ENCODE assay signal across 9 cellular contexts in genomic region chr4:146333187-146333894, GRCh38.
DNase-seq lines count a peak whose midpoint lies in the region; ATAC-seq lines count a peak whose summit lies in the region.
"Had no signal": no experiment of that assay in that cellular context is flagged by ENCODE, and none has a peak within 500 bp of the region (broad histone marks: within the 10 kb centered on the region; RNA-seq: fewer than 3 reads in every experiment).

No MANE protein-coding gene starts in this region.

- no peaks in the 10 kb centered on the region for H3K36me3 Mint-ChIP-seq in activated T-helper 1 cell treated with anti-CD3 and anti-CD28 coated beads, Interleukin-12 subunit alpha, Interleukin-12 subunit beta, Interleukin-2, Interleukin-4 antibody, amounts not matched to agents 30 ng/mL and 10 ng/mL and 1 ng/mL, durations not matched to agents 14 hours and 24 hours and 36 hours (ENCODE audit: low read depth)

- H3K27ac Mint-ChIP-seq in activated T-helper 1 cell treated with anti-CD3 and anti-CD28 coated beads, Interleukin-12 subunit alpha, Interleukin-12 subunit beta, Interleukin-2, Interleukin-4 antibody, amounts not matched to agents 30 ng/mL and 10 ng/mL and 1 ng/mL, durations not matched to agents 14 hours and 24 hours and 36 hours = no peak overlapping the region
- H3K27ac Mint-ChIP-seq: T-helper 1 cell treated with Interleukin-12 subunit alpha and Interleukin-12 subunit beta and Interleukin-4 antibody, amounts not matched to agents 30 μg/mL and 1 μg/mL, for 36 hours had no signal

- H3K4me3 Mint-ChIP-seq in activated T-helper 1 cell treated with anti-CD3 and anti-CD28 coated beads, Interleukin-12 subunit alpha, Interleukin-12 subunit beta, Interleukin-2, Interleukin-4 antibody, amounts not matched to agents 30 ng/mL and 10 ng/mL and 1 ng/mL, durations not matched to agents 14 hours and 24 hours and 36 hours = no peak overlapping the region
- H3K4me3 Mint-ChIP-seq: T-helper 1 cell treated with Interleukin-12 subunit alpha and Interleukin-12 subunit beta and Interleukin-4 antibody, amounts not matched to agents 30 μg/mL and 1 μg/mL, for 36 hours had no signal

- peak; percentile 91 for ATAC-seq in GM21381 (IDR thresholded peaks at IDR 0.05; ENCODE audit: unreplicated experiment)
- ATAC-seq in HG03558 (IDR thresholded peaks at IDR 0.05; ENCODE audit: extremely low read depth, unreplicated experiment) = peak; percentile 86
- no peak for ATAC-seq in left cardiac atrium

- intact Hi-C loops in activated T-helper 1 cell treated with anti-CD3 and anti-CD28 coated beads, Interleukin-12 subunit alpha, Interleukin-12 subunit beta, Interleukin-2, Interleukin-4 antibody, amounts not matched to agents 30 ng/mL and 10 ng/mL and 1 ng/mL, durations not matched to agents 14 hours and 24 hours and 36 hours (cut with micrococcal nuclease) = loop anchor here (2.0 to 10.0 kb wide), 4 partner anchors 91 to 399 kb away; partner anchors contain the start of gene ZNF827
- intact Hi-C loops in left cardiac atrium (cut with DNase I) = no loop called here

- DNase-seq in GM04503 (ENCODE audit: low read depth) (peak; percentile 53), NCI-H146 (lab: John Stamatoyannopoulos, UW) (no peak), left cardiac atrium (no peak), NCI-H1694 (lab: John Stamatoyannopoulos, UW) (no peak)
- peak; percentile 1 for DNase-seq in activated T-helper 1 cell treated with anti-CD3 and anti-CD28 coated beads, Interleukin-12 subunit alpha, Interleukin-12 subunit beta, Interleukin-2, Interleukin-4 antibody, amounts not matched to agents 30 ng/mL and 10 ng/mL and 1 ng/mL, durations not matched to agents 14 hours and 24 hours and 36 hours (ENCODE audit: low spot score)
- DNase-seq in stimulated activated CD4-positive, alpha-beta T cell treated with anti-CD3 and anti-CD28 coated beads, Interleukin-2, amount 100 ng/mL, for 24 hours = peak; percentile 6 to 21

- H3K27me3 Mint-ChIP-seq in activated T-helper 1 cell treated with anti-CD3 and anti-CD28 coated beads, Interleukin-12 subunit alpha, Interleukin-12 subunit beta, Interleukin-2, Interleukin-4 antibody, amounts not matched to agents 30 ng/mL and 10 ng/mL and 1 ng/mL, durations not matched to agents 14 hours and 24 hours and 36 hours (ENCODE audit: insufficient read depth) = no peaks in the 10 kb centered on the region

- no peaks in the 10 kb centered on the region for H3K4me1 Mint-ChIP-seq in activated T-helper 1 cell treated with anti-CD3 and anti-CD28 coated beads, Interleukin-12 subunit alpha, Interleukin-12 subunit beta, Interleukin-2, Interleukin-4 antibody, amounts not matched to agents 30 ng/mL and 10 ng/mL and 1 ng/mL, durations not matched to agents 14 hours and 24 hours and 36 hours (ENCODE audit: low read depth)

- no peaks in the 10 kb centered on the region for H3K9me3 Mint-ChIP-seq in activated T-helper 1 cell treated with anti-CD3 and anti-CD28 coated beads, Interleukin-12 subunit alpha, Interleukin-12 subunit beta, Interleukin-2, Interleukin-4 antibody, amounts not matched to agents 30 ng/mL and 10 ng/mL and 1 ng/mL, durations not matched to agents 14 hours and 24 hours and 36 hours
- H3K9me3 Mint-ChIP-seq: T-helper 1 cell treated with Interleukin-12 subunit alpha and Interleukin-12 subunit beta and Interleukin-4 antibody, amounts not matched to agents 30 μg/mL and 1 μg/mL, for 36 hours had no signal

Comparison
In these comparisons a context has a peak if more than half of its experiments do, and no peak if none do; other contexts are left out.
1. DNase-seq: peak in GM04503 (single experiment), activated T-helper 1 cell treated with anti-CD3 and anti-CD28 coated beads, Interleukin-12 subunit alpha, Interleukin-12 subunit beta, Interleukin-2, Interleukin-4 antibody, amounts not matched to agents 30 ng/mL and 10 ng/mL and 1 ng/mL, durations not matched to agents 14 hours and 24 hours and 36 hours (single experiment) and stimulated activated CD4-positive, alpha-beta T cell treated with anti-CD3 and anti-CD28 coated beads, Interleukin-2, amount 100 ng/mL, for 24 hours (2 of 2); none in NCI-H146 (single experiment), left cardiac atrium (single experiment) and NCI-H1694 (single experiment).
2. ATAC-seq: peak in GM21381 (single experiment) and HG03558 (single experiment); none in left cardiac atrium (0 of 2).